In the genomic region with DNA sequence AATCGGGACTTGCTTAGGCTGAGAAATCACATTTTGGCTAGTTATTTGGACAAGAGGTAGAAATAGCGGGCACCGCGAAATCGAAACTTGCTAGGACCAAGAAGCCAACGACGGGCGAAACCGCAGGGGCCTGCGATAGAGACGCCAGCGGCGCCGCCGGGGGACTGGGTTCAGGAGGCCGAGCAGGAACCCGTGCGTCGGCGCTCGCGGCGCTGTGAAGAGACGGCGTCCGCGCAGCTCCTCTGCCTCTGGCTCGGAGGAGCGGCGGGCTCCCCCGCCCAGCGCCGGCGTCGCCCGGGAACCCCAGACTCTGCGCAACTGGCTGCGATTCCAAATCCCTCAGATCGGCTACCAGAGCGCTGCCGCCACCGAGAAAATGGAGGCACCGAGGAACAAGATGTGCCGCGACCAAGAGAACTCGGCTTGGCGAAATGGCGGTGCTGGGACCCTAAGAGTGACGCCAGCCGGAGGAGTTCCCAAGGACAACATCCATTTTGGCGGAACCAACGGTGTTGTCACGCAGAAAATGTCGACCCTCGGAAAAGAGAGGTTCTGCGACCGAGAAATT, we compare ENCODE assay signal across 8 cellular contexts. TPM values are rescaled to one million over a fixed set of nuclear protein-coding genes. Genes with fewer than 3 reads are reported as not detected.
DNase-seq lines count a peak whose midpoint lies in the region; ATAC-seq and TF ChIP-seq lines count a peak whose summit lies in the region.

No MANE protein-coding gene starts in this region.

- H3K4me3 Mint-ChIP-seq in CD8-positive, alpha-beta memory T cell = peak overlapping the region; percentile 91 to 99 (median 98)
- H3K4me3 Mint-ChIP-seq in IgD-negative memory B cell (peak overlapping the region; percentile 88 to 99 (median 98)), osteocyte (ENCODE audit: unreplicated experiment) (peak overlapping the region; percentile 98)
- peak overlapping the region; percentile 99 for H3K4me3 Mint-ChIP-seq in activated naive CD4-positive, alpha-beta T cell treated with anti-CD3 and anti-CD28 coated beads, Interleukin-2, amount 50 U/mL, for 24 hours

- H3K27me3 Mint-ChIP-seq in CD8-positive, alpha-beta memory T cell = no peaks in the 10 kb centered on the region
- no peaks in the 10 kb centered on the region for H3K27me3 Mint-ChIP-seq in IgD-negative memory B cell
- no peaks in the 10 kb centered on the region for H3K27me3 Mint-ChIP-seq in activated naive CD4-positive, alpha-beta T cell treated with anti-CD3 and anti-CD28 coated beads, Interleukin-2, amount 50 U/mL, for 24 hours
- no peaks in the 10 kb centered on the region for H3K27me3 Mint-ChIP-seq in osteocyte (ENCODE audit: unreplicated experiment)

- no peaks in the 10 kb centered on the region for H3K27me3 ChIP-seq in CD8-positive, alpha-beta memory T cell (ENCODE audit: insufficient read depth, low read length, poor library complexity, severe bottlenecking)
- no peaks in the 10 kb centered on the region for H3K27me3 ChIP-seq in thoracic aorta (replicated peaks; ENCODE audit: insufficient read depth)

- TF ChIP-seq CTCF in osteocyte (IDR thresholded peaks at IDR 0.05) = no peak
- TF ChIP-seq CTCF in thoracic aorta (IDR thresholded peaks at IDR 0.05) = no peak

- H3K27ac Mint-ChIP-seq in CD8-positive, alpha-beta memory T cell = peak overlapping the region; percentile 96 to 100 (median 99)
- H3K27ac Mint-ChIP-seq in IgD-negative memory B cell = peak overlapping the region; percentile 91 to 100 (median 100)
- H3K27ac Mint-ChIP-seq in activated naive CD4-positive, alpha-beta T cell treated with anti-CD3 and anti-CD28 coated beads, Interleukin-2, amount 50 U/mL, for 24 hours = peak overlapping the region; percentile 100
- peak overlapping the region; percentile 100 for H3K27ac Mint-ChIP-seq in osteocyte (ENCODE audit: unreplicated experiment)

- H3K27ac ChIP-seq in CD8-positive, alpha-beta memory T cell (ENCODE audit: low read depth, low read length) = peak overlapping the region; percentile 99
- H3K27ac ChIP-seq in thoracic aorta = peak overlapping the region; percentile 95 to 98

- peak; percentile 62 to 89 (median 83) for DNase-seq in CD8-positive, alpha-beta memory T cell
- DNase-seq in SHP77 treated with DMSO at 0.1 percent for 48 hours (lab: John Stamatoyannopoulos, UW) (peak; percentile 85), head of caudate nucleus (peak; percentile 46 to 91 (median 79)), osteocyte (ENCODE audit: extremely low spot score, unreplicated experiment) (peak; percentile 91), thoracic aorta (ENCODE audit: low spot score) (no peak)

- H3K9me3 ChIP-seq in CD8-positive, alpha-beta memory T cell (ENCODE audit: low read length) = no peaks in the 10 kb centered on the region
- no peaks in the 10 kb centered on the region for H3K9me3 ChIP-seq in thoracic aorta

- H3K4me3 ChIP-seq in CD8-positive, alpha-beta memory T cell (ENCODE audit: low read length) = peak overlapping the region; percentile 99
- H3K4me3 ChIP-seq in thoracic aorta = peak overlapping the region; percentile 84

- CTCF ChIA-PET in CD8-positive, alpha-beta memory T cell (lab: Charles Lee) = interaction anchor here (1.3 to 6.1 kb wide), 13 partner anchors 9 to 158 kb away, joined by 3 to 142 read pairs (median 10); a partner anchor contains a TSS

- peaks cover 31% of the 10 kb centered on the region for H3K4me1 ChIP-seq in CD8-positive, alpha-beta memory T cell (ENCODE audit: insufficient read depth, low read length)
- H3K4me1 ChIP-seq in thoracic aorta (ENCODE audit: control insufficient read depth in 1 of 2, low read depth in 2 of 2) = peaks cover 24 to 40% of the 10 kb centered on the region in 2 donors

- intact Hi-C loops in head of caudate nucleus (cut with DNase I) = loop anchor here (10.0 kb wide), 1 partner anchor 58 kb away; a partner anchor contains a TSS

- peaks cover 42 to 57% (median 53%) of the 10 kb centered on the region in 3 donors for H3K4me1 Mint-ChIP-seq in CD8-positive, alpha-beta memory T cell
- H3K4me1 Mint-ChIP-seq in IgD-negative memory B cell (peaks cover 28 to 31% (median 29%) of the 10 kb centered on the region in 3 donors), osteocyte (ENCODE audit: unreplicated experiment) (peaks cover 57% of the 10 kb centered on the region)
- peaks cover 40% of the 10 kb centered on the region for H3K4me1 Mint-ChIP-seq in activated naive CD4-positive, alpha-beta T cell treated with anti-CD3 and anti-CD28 coated beads, Interleukin-2, amount 50 U/mL, for 24 hours

- peaks cover 6 to 54% (median 13%) of the 10 kb centered on the region in 3 donors for H3K36me3 Mint-ChIP-seq in CD8-positive, alpha-beta memory T cell
- H3K36me3 Mint-ChIP-seq in IgD-negative memory B cell (peaks cover 8% of the 10 kb centered on the region), osteocyte (ENCODE audit: unreplicated experiment) (peaks cover 17% of the 10 kb centered on the region)
- H3K36me3 Mint-ChIP-seq in activated naive CD4-positive, alpha-beta T cell treated with anti-CD3 and anti-CD28 coated beads, Interleukin-2, amount 50 U/mL, for 24 hours = peaks cover 8% of the 10 kb centered on the region

- H3K9me3 Mint-ChIP-seq in CD8-positive, alpha-beta memory T cell = peaks cover 0 to 4% (median 2%) of the 10 kb centered on the region in 5 donors
- no peaks in the 10 kb centered on the region for H3K9me3 Mint-ChIP-seq in IgD-negative memory B cell
- H3K9me3 Mint-ChIP-seq in activated naive CD4-positive, alpha-beta T cell treated with anti-CD3 and anti-CD28 coated beads, Interleukin-2, amount 50 U/mL, for 24 hours = no peaks in the 10 kb centered on the region
- H3K9me3 Mint-ChIP-seq in osteocyte (ENCODE audit: unreplicated experiment) = no peaks in the 10 kb centered on the region

- H3K36me3 ChIP-seq in CD8-positive, alpha-beta memory T cell (ENCODE audit: insufficient read depth, low read length) = peaks cover 8% of the 10 kb centered on the region
- H3K36me3 ChIP-seq in thoracic aorta = peaks cover 7% of the 10 kb centered on the region

- ATAC-seq in GM21381 (IDR thresholded peaks at IDR 0.05; ENCODE audit: unreplicated experiment) = peak; percentile 36
- no peak for ATAC-seq in thoracic aorta (ENCODE audit: insufficient number of reproducible peaks, low FRiP score, low read depth)

- POLR2A ChIA-PET in CD8-positive, alpha-beta memory T cell (lab: Charles Lee) = interaction anchor here (0.6 to 5.5 kb wide), 17 partner anchors 17 to 1162 kb away, joined by 3 to 222 read pairs (median 6); a partner anchor contains a TSS

RNA-seq across cellular contexts. Expression of a gene that starts 26.2 kb away (rescaled TPM):
- 1 to 10 TPM; 6.0 to 6.8 TPM for total RNA-seq in CD8-positive, alpha-beta memory T cell
- 55.9 TPM for polyA plus RNA-seq in CD8-positive, alpha-beta memory T cell
- polyA plus RNA-seq in IgD-negative memory B cell = 42.9 TPM
- total RNA-seq in osteocyte = 5.2 and 5.3 TPM in 2 replicates
- 1 to 10 TPM; 3.2 to 5.3 TPM for total RNA-seq in thoracic aorta

RNA-seq across cellular contexts. Expression of a gene that starts 54.4 kb away (rescaled TPM):
- total RNA-seq in CD8-positive, alpha-beta memory T cell = 10 to 100 TPM; 39.2 to 39.5 TPM
- 63.9 TPM for polyA plus RNA-seq in CD8-positive, alpha-beta memory T cell
- 44.1 TPM for polyA plus RNA-seq in IgD-negative memory B cell
- total RNA-seq in osteocyte (39.1 and 44.1 TPM in 2 replicates), thoracic aorta (10 to 100 TPM; 22.5 to 35.4 TPM)
